ENCODE assay signal across 23 cellular contexts in genomic region chr17:59115474-59115873, GRCh38. TPM values are rescaled to one million over a fixed set of nuclear protein-coding genes. Genes with fewer than 3 reads are reported as not detected.
DNase-seq lines count a peak whose midpoint lies in the region; ATAC-seq and TF ChIP-seq lines count a peak whose summit lies in the region.
"Had no signal": no experiment of that assay in that cellular context is flagged by ENCODE, and none has a peak within 500 bp of the region (broad histone marks: within the 10 kb centered on the region; RNA-seq: fewer than 3 reads in every experiment).

No MANE protein-coding gene starts in this region.

- H3K9me3 Mint-ChIP-seq in endodermal cell (no peaks in the 10 kb centered on the region), endothelial cell (ENCODE audit: unreplicated experiment) (no peaks in the 10 kb centered on the region)
- H3K9me3 Mint-ChIP-seq: CD14-positive monocyte; CD4-positive, alpha-beta memory T cell; CD4-positive, CD25-positive, alpha-beta regulatory T cell; CD8-positive, alpha-beta memory T cell had no signal

- TF ChIP-seq CTCF in endodermal cell (conservative IDR thresholded peaks at IDR 0.05) = no peak
- no peak for TF ChIP-seq CTCF in endothelial cell (IDR thresholded peaks at IDR 0.05; ENCODE audit: unreplicated experiment)
- peak; percentile 83 for TF ChIP-seq CTCF in subcutaneous adipose tissue (IDR thresholded peaks at IDR 0.05; ENCODE audit: low read depth)

- WGBS in endodermal cell (ENCODE audit: insufficient coverage in 1 of 2, insufficient read length in 1 of 2), 2 experiments = 96 to 99% methylated on average over 8 to 9 of the region's 9 CpGs

- H3K9me3 ChIP-seq in endodermal cell (ENCODE audit: control insufficient read depth, low read length) = no peaks in the 10 kb centered on the region
- H3K9me3 ChIP-seq: BE2C, BLaER1 had no signal

- H3K27me3 Mint-ChIP-seq in endodermal cell (ENCODE audit: insufficient read depth) (no peaks in the 10 kb centered on the region), endothelial cell (ENCODE audit: unreplicated experiment) (no peaks in the 10 kb centered on the region)
- H3K27me3 Mint-ChIP-seq: CD4-positive, alpha-beta memory T cell; CD4-positive, CD25-positive, alpha-beta regulatory T cell; CD8-positive, alpha-beta memory T cell had no signal

- H3K4me3 ChIP-seq in endodermal cell (ENCODE audit: low read length) = no peak overlapping the region
- H3K4me3 ChIP-seq: BLaER1, GM12878 had no signal

- no peaks in the 10 kb centered on the region for H3K4me1 Mint-ChIP-seq in endodermal cell
- H3K4me1 Mint-ChIP-seq in endothelial cell (ENCODE audit: unreplicated experiment) = peaks cover 3% of the 10 kb centered on the region
- H3K4me1 Mint-ChIP-seq: CD14-positive monocyte; CD8-positive, alpha-beta memory T cell had no signal

- ATAC-seq in HG03442 (IDR thresholded peaks at IDR 0.05; ENCODE audit: unreplicated experiment) = no peak
- ATAC-seq: GM12878 had no signal

- H3K36me3 ChIP-seq in endodermal cell (ENCODE audit: control insufficient read depth, insufficient read depth, low read length) = peaks cover 82% of the 10 kb centered on the region

- peaks cover 48% of the 10 kb centered on the region for H3K36me3 Mint-ChIP-seq in endodermal cell (ENCODE audit: low read depth)
- no peaks in the 10 kb centered on the region for H3K36me3 Mint-ChIP-seq in endothelial cell (ENCODE audit: low read depth, unreplicated experiment)

- no peak overlapping the region for H3K4me3 Mint-ChIP-seq in endodermal cell
- H3K4me3 Mint-ChIP-seq in endothelial cell (ENCODE audit: unreplicated experiment) = peak overlapping the region; percentile 42
- H3K4me3 Mint-ChIP-seq: CD14-positive monocyte; CD4-positive, alpha-beta memory T cell; CD4-positive, CD25-positive, alpha-beta regulatory T cell; CD8-positive, alpha-beta memory T cell had no signal

- no peaks in the 10 kb centered on the region for H3K27me3 ChIP-seq in endodermal cell (ENCODE audit: control insufficient read depth, insufficient read depth, low read length, poor library complexity, severe bottlenecking)
- H3K27me3 ChIP-seq: BE2C, BLaER1 had no signal

- no peak overlapping the region for H3K9ac ChIP-seq in endodermal cell (ENCODE audit: extremely low read depth, low read length, poor library complexity, severe bottlenecking)
- H3K9ac ChIP-seq: BLaER1 had no signal

- DNase-seq in endodermal cell (no peak), endothelial cell (ENCODE audit: low spot score) (no peak), LoVo (ENCODE audit: low spot score) (no peak)
- DNase-seq: 8988T; ACHN; BE2C; C1 segment of cervical spinal cord; CD4-positive, alpha-beta memory T cell; CD4-positive, CD25-positive, alpha-beta regulatory T cell; CD8-positive, alpha-beta memory T cell; COR-L47; DMS 273 treated with DMSO at 0.1 percent for 48 hours; DMS153; DMS53; DMS79; DND-41; EL; GDM1 had no signal

- H3K27ac ChIP-seq in endodermal cell (ENCODE audit: low read depth, low read length) = no peak overlapping the region
- H3K27ac ChIP-seq: BLaER1 had no signal

- H3K27ac Mint-ChIP-seq in endodermal cell (peak overlapping the region; percentile 72), endothelial cell (ENCODE audit: unreplicated experiment) (peak overlapping the region; percentile 91)
- H3K27ac Mint-ChIP-seq: CD4-positive, CD25-positive, alpha-beta regulatory T cell had no signal

- no peaks in the 10 kb centered on the region for H3K4me1 ChIP-seq in endodermal cell (ENCODE audit: control insufficient read depth, insufficient read depth, low read length)
- H3K4me1 ChIP-seq: BE2C, BLaER1 had no signal

RNA-seq across cellular contexts. Expression of gene TRIM37, which starts 8.8 kb away (rescaled TPM):
- total RNA-seq in endodermal cell (10 to 100 TPM; 43.6 to 64.6 TPM), endothelial cell (ENCODE audit: unreplicated experiment) (24.8 TPM), subcutaneous adipose tissue (10 to 100 TPM; 16.3 to 27.6 (median 17.6) TPM)
- polyA plus RNA-seq in endodermal cell (2013, experiment 1 of 2) = 36.6 TPM
- 35.2 TPM for polyA plus RNA-seq in endodermal cell (2013, experiment 2 of 2)

RNA-seq across cellular contexts. Expression of gene SKA2, which starts 39.5 kb away (rescaled TPM):
- 10 to 100 TPM; 62.4 to 67.3 TPM for total RNA-seq in endodermal cell
- 139 TPM for polyA plus RNA-seq in endodermal cell (2013, experiment 1 of 2)
- 136 TPM for polyA plus RNA-seq in endodermal cell (2013, experiment 2 of 2)
- total RNA-seq in endothelial cell (ENCODE audit: unreplicated experiment) = 44.3 TPM
- total RNA-seq in subcutaneous adipose tissue = 10 to 100 TPM; 14.7 to 29.7 (median 18.9) TPM

RNA-seq across cellular contexts. Expression of gene PRR11, which starts 40.1 kb away (rescaled TPM):
- 10 to 100 TPM; 52.5 to 58.5 TPM for total RNA-seq in endodermal cell
- 78.6 TPM for polyA plus RNA-seq in endodermal cell (2013, experiment 1 of 2)
- polyA plus RNA-seq in endodermal cell (2013, experiment 2 of 2) = 79.7 TPM
- 16.0 TPM for total RNA-seq in endothelial cell (ENCODE audit: unreplicated experiment)
- total RNA-seq in subcutaneous adipose tissue = 1 to 10 TPM; 1.3 to 4.8 (median 2.1) TPM
